8 cellular contexts compared by ENCODE assay signal in genomic region chr9:113523421-113524141, GRCh38.
DNase-seq lines count a peak whose midpoint lies in the region; ATAC-seq and TF ChIP-seq lines count a peak whose summit lies in the region.

No MANE protein-coding gene starts in this region.

- no peak for TF ChIP-seq CTCF in gastrocnemius medialis (IDR thresholded peaks at IDR 0.05 in 4 of 5, conservative IDR thresholded peaks at IDR 0.05 in 1 of 5)

- peak overlapping the region; percentile 30 for H3K4me3 ChIP-seq in effector memory CD4-positive, alpha-beta T cell (ENCODE audit: insufficient read depth, low read depth, low read length, poor library complexity, severe bottlenecking)
- H3K4me3 ChIP-seq in gastrocnemius medialis = peak overlapping the region in 1 of 4 donors; percentile 8

- ATAC-seq in GM19043 (IDR thresholded peaks at IDR 0.05; ENCODE audit: low read depth, unreplicated experiment) = peak; percentile 73
- peak; percentile 86 for ATAC-seq in HG03196 (IDR thresholded peaks at IDR 0.05; ENCODE audit: unreplicated experiment)
- ATAC-seq in gastrocnemius medialis = peak; percentile 4 to 35

- intact Hi-C loops in gastrocnemius medialis (cut with DNase I; ENCODE audit: low total_unique reads) = no loop called here

- H3K9me3 ChIP-seq in effector memory CD4-positive, alpha-beta T cell (ENCODE audit: control insufficient read depth, low read length) = no peaks in the 10 kb centered on the region
- H3K9me3 ChIP-seq in gastrocnemius medialis = no peaks in the 10 kb centered on the region

- H3K36me3 ChIP-seq in effector memory CD4-positive, alpha-beta T cell (ENCODE audit: control insufficient read depth, insufficient read depth, low read length) = peaks cover 19% of the 10 kb centered on the region
- no peaks in the 10 kb centered on the region for H3K36me3 ChIP-seq in gastrocnemius medialis

- DNase-seq in activated CD4-positive, alpha-beta T cell treated with anti-CD3 and anti-CD28 coated beads for 1 hour = peak; percentile 21
- DNase-seq in effector memory CD4-positive, alpha-beta T cell = peak; percentile 52 to 71 (median 55)
- DNase-seq in gastrocnemius medialis (peak; percentile 28 to 43), amniotic stem cell (lab: John Stamatoyannopoulos, UW) (no peak), NCI-H1694 (lab: John Stamatoyannopoulos, UW) (no peak), GF-D8 (lab: John Stamatoyannopoulos, UW) (no peak)

- H3K27ac ChIP-seq in effector memory CD4-positive, alpha-beta T cell (ENCODE audit: insufficient read depth, low read length, poor library complexity, severe bottlenecking) = peak overlapping the region; percentile 52
- H3K27ac ChIP-seq in gastrocnemius medialis = peak overlapping the region; percentile 74 to 79 (median 76)

- no peaks in the 10 kb centered on the region for H3K27me3 ChIP-seq in effector memory CD4-positive, alpha-beta T cell (replicated peaks; ENCODE audit: control insufficient read depth, insufficient read depth, low read length, poor library complexity, severe bottlenecking)
- no peaks in the 10 kb centered on the region for H3K27me3 ChIP-seq in gastrocnemius medialis

- H3K4me1 ChIP-seq in effector memory CD4-positive, alpha-beta T cell (ENCODE audit: control insufficient read depth, insufficient read depth, low read length, poor library complexity, severe bottlenecking) = peaks cover 57% of the 10 kb centered on the region
- H3K4me1 ChIP-seq in gastrocnemius medialis = peaks cover 61 to 62% of the 10 kb centered on the region in 2 donors

- in situ Hi-C loops in gastrocnemius medialis (cut with MboI; ENCODE audit: low sequenced_read_pairs in 4 of 4) = no loop called here

- TF ChIP-seq POLR2A in gastrocnemius medialis (IDR thresholded peaks at IDR 0.05) = no peak

Comparison
In these comparisons a context has a peak if more than half of its experiments do, and no peak if none do; other contexts are left out.
1. ATAC-seq: peak in every context shown above with its lines; median percentile 86 in HG03196; 73 in GM19043; 20 in gastrocnemius medialis.
2. DNase-seq: peak in activated CD4-positive, alpha-beta T cell treated with anti-CD3 and anti-CD28 coated beads for 1 hour (single experiment), effector memory CD4-positive, alpha-beta T cell (3 of 3) and gastrocnemius medialis (2 of 2); none in amniotic stem cell (single experiment), NCI-H1694 (single experiment) and GF-D8 (single experiment).